In genomic region chr7:4861227-4861626, GRCh38 we compare ENCODE assay signal across 11 cellular contexts. TPM values are rescaled to one million over a fixed set of nuclear protein-coding genes. Genes with fewer than 3 reads are reported as not detected.
A peak's percentile ranks its signal among the peaks of the same experiment; 100 is the strongest.
DNase-seq lines count a peak whose midpoint lies in the region; ATAC-seq and TF ChIP-seq lines count a peak whose summit lies in the region.
"Had no signal": no experiment of that assay in that cellular context is flagged by ENCODE, and none has a peak within 500 bp of the region (broad histone marks: within the 10 kb centered on the region; RNA-seq: fewer than 3 reads in every experiment).

No MANE protein-coding gene starts in this region.

- TF ChIP-seq CTCF in fibroblast of pulmonary artery (IDR thresholded peaks at IDR 0.05; ENCODE audit: low read length, missing control alignments): no peak
- TF ChIP-seq CTCF in lower leg skin (IDR thresholded peaks at IDR 0.05): no peak

- peak; percentile 33 for DNase-seq in RPMI8226
- no peak for DNase-seq in fibroblast of pulmonary artery (ENCODE audit: low read depth)
- no peak for DNase-seq in skeletal muscle cell (ENCODE audit: low read depth)
- no peak for DNase-seq in substantia nigra (lab: John Stamatoyannopoulos, UW)
- no peak for DNase-seq in lower leg skin (ENCODE audit: low spot score in 2 of 2)
- no peak for DNase-seq in NCI-H2107 treated with DMSO at 0.1 percent for 48 hours (lab: John Stamatoyannopoulos, UW; ENCODE audit: unreplicated experiment)
- DNase-seq: activated CD4-positive, alpha-beta T cell treated with anti-CD3 and anti-CD28 coated beads for 4 hours; activated naive CD4-positive, alpha-beta T cell treated with Interleukin-2 at 50 U/mL for 16 hours; ovary had no signal

- TF ChIP-seq POLR2A in lower leg skin (IDR thresholded peaks at IDR 0.05): no peak

- H3K4me3 ChIP-seq in fibroblast of pulmonary artery (replicated peaks; ENCODE audit: low read depth, low read length) (peak overlapping the region; percentile 51), skeletal muscle cell (ENCODE audit: low read depth, low read length) (peak overlapping the region; percentile 33), lower leg skin (ENCODE audit: low read depth, poor library complexity, severe bottlenecking) (no peak overlapping the region)

- intact Hi-C loops in lower leg skin (cut with DNase I; ENCODE audit: low total_unique reads): no loop called here

- H3K27ac ChIP-seq in substantia nigra (ENCODE audit: low read depth, low read length, poor library complexity, severe bottlenecking): no peak overlapping the region
- H3K27ac ChIP-seq: left lung, ovary had no signal

- WGBS in lower leg skin, 2 donors: 83 to 90% methylated on average over 11 of the region's 11 CpGs

- ATAC-seq in GM18502 (IDR thresholded peaks at IDR 0.05; ENCODE audit: poor library complexity, unreplicated experiment): peak; percentile 65
- ATAC-seq: left lung had no signal

RNA-seq across cellular contexts. Expression of gene PAPOLB, which starts 0.6 kb away (rescaled TPM):
- under 1 TPM in 1 of 4 donors, not detected in 3; 0.08 TPM for total RNA-seq in lower leg skin

RNA-seq across cellular contexts. Expression of gene RADIL, which starts 22.3 kb away (rescaled TPM):
- total RNA-seq in lower leg skin: 1 to 10 TPM; 1.5 to 2.6 (median 2.1) TPM
